15 cellular contexts compared by ENCODE assay signal in genomic region chr14:92670967-92671366, GRCh38.
DNase-seq lines count a peak whose midpoint lies in the region; ATAC-seq and TF ChIP-seq lines count a peak whose summit lies in the region.
"Had no signal": no experiment of that assay in that cellular context is flagged by ENCODE, and none has a peak within 500 bp of the region (broad histone marks: within the 10 kb centered on the region; RNA-seq: fewer than 3 reads in every experiment).

No MANE protein-coding gene starts in this region.

- ATAC-seq in effector memory CD8-positive, alpha-beta T cell (replicated peaks) = no peak
- ATAC-seq in stimulated activated naive B cell treated with anti-CD40 and anti-IgM and Interleukin-4, amounts not matched to agents 10 μg/mL and 1 μg/mL and 100 μg/mL, for 72 hours (replicated peaks) = no peak
- no peak for ATAC-seq in body of pancreas
- ATAC-seq in HG03442 (IDR thresholded peaks at IDR 0.05; ENCODE audit: unreplicated experiment) = no peak
- ATAC-seq: pancreas had no signal

- H3K27me3 ChIP-seq in body of pancreas = no peaks in the 10 kb centered on the region
- H3K27me3 ChIP-seq: pancreas had no signal

- no peaks in the 10 kb centered on the region for H3K27me3 Mint-ChIP-seq in activated T-cell treated with anti-CD3 and anti-CD28 coated beads, Interleukin-2, amount 50 U/mL, for 24 hours
- H3K27me3 Mint-ChIP-seq in effector memory CD8-positive, alpha-beta T cell = no peaks in the 10 kb centered on the region
- H3K27me3 Mint-ChIP-seq in stimulated activated naive B cell treated with anti-CD40 and anti-IgM and Interleukin-4, amounts not matched to agents 10 μg/mL and 1 μg/mL and 100 μg/mL, for 72 hours = no peaks in the 10 kb centered on the region
- H3K27me3 Mint-ChIP-seq: activated CD4-positive, alpha-beta T cell treated with anti-CD3 and anti-CD28 coated beads, Interleukin-2, amount 10 ng/mL, durations not matched to agents 7 days and 5 days; activated naive CD4-positive, alpha-beta T cell treated with anti-CD3 and anti-CD28 coated beads, Interleukin-2, amount 10 ng/mL, durations not matched to agents 7 days and 5 days; type B pancreatic cell had no signal

- DNase-seq in activated T-cell treated with anti-CD3 and anti-CD28 coated beads, Interleukin-2, amount 50 U/mL, for 24 hours = no peak
- no peak for DNase-seq in activated T-cell treated with anti-CD3 and anti-CD28 coated beads for 4 hours
- DNase-seq in LHCN-M2 (ENCODE audit: low read depth) = peak; percentile 16
- no peak for DNase-seq in effector memory CD8-positive, alpha-beta T cell
- no peak for DNase-seq in stimulated activated naive B cell treated with anti-CD40 and anti-IgM and Interleukin-4, amounts not matched to agents 10 μg/mL and 1 μg/mL and 100 μg/mL, for 72 hours
- no peak for DNase-seq in body of pancreas
- no peak for DNase-seq in DMS114 treated with DMSO at 0.1 percent for 48 hours (lab: John Stamatoyannopoulos, UW; ENCODE audit: unreplicated experiment)
- DNase-seq: ACHN; activated CD4-positive, alpha-beta T cell treated with anti-CD3 and anti-CD28 coated beads, Interleukin-2, amount 10 ng/mL, durations not matched to agents 7 days and 5 days; activated naive CD4-positive, alpha-beta T cell treated with anti-CD3 and anti-CD28 coated beads, Interleukin-2, amount 10 ng/mL, durations not matched to agents 7 days and 5 days; DMS153; NCI-H2107 had no signal

- no peak overlapping the region for H3K4me3 ChIP-seq in body of pancreas
- H3K4me3 ChIP-seq: pancreas had no signal

- no peaks in the 10 kb centered on the region for H3K9me3 Mint-ChIP-seq in activated T-cell treated with anti-CD3 and anti-CD28 coated beads, Interleukin-2, amount 50 U/mL, for 24 hours
- H3K9me3 Mint-ChIP-seq in effector memory CD8-positive, alpha-beta T cell = no peaks in the 10 kb centered on the region
- H3K9me3 Mint-ChIP-seq in stimulated activated naive B cell treated with anti-CD40 and anti-IgM and Interleukin-4, amounts not matched to agents 10 μg/mL and 1 μg/mL and 100 μg/mL, for 72 hours = no peaks in the 10 kb centered on the region
- H3K9me3 Mint-ChIP-seq: activated CD4-positive, alpha-beta T cell treated with anti-CD3 and anti-CD28 coated beads, Interleukin-2, amount 10 ng/mL, durations not matched to agents 7 days and 5 days; activated naive CD4-positive, alpha-beta T cell treated with anti-CD3 and anti-CD28 coated beads, Interleukin-2, amount 10 ng/mL, durations not matched to agents 7 days and 5 days; type B pancreatic cell had no signal

- H3K36me3 Mint-ChIP-seq in activated T-cell treated with anti-CD3 and anti-CD28 coated beads, Interleukin-2, amount 50 U/mL, for 24 hours (ENCODE audit: low read depth) = peaks cover 85% of the 10 kb centered on the region
- peaks cover 30% of the 10 kb centered on the region for H3K36me3 Mint-ChIP-seq in effector memory CD8-positive, alpha-beta T cell (ENCODE audit: insufficient read depth)
- peaks cover 54 to 79% of the 10 kb centered on the region in 2 donors for H3K36me3 Mint-ChIP-seq in stimulated activated naive B cell treated with anti-CD40 and anti-IgM and Interleukin-4, amounts not matched to agents 10 μg/mL and 1 μg/mL and 100 μg/mL, for 72 hours
- H3K36me3 Mint-ChIP-seq: type B pancreatic cell had no signal

- TF ChIP-seq CTCF in body of pancreas (IDR thresholded peaks at IDR 0.05) = no peak

- no peak for TF ChIP-seq POLR2A in body of pancreas (IDR thresholded peaks at IDR 0.05)

- H3K27ac Mint-ChIP-seq in activated T-cell treated with anti-CD3 and anti-CD28 coated beads, Interleukin-2, amount 50 U/mL, for 24 hours = peak overlapping the region; percentile 92
- H3K27ac Mint-ChIP-seq in effector memory CD8-positive, alpha-beta T cell = peak overlapping the region; percentile 77 to 82
- H3K27ac Mint-ChIP-seq in stimulated activated naive B cell treated with anti-CD40 and anti-IgM and Interleukin-4, amounts not matched to agents 10 μg/mL and 1 μg/mL and 100 μg/mL, for 72 hours = peak overlapping the region; percentile 85
- H3K27ac Mint-ChIP-seq: activated CD4-positive, alpha-beta T cell treated with anti-CD3 and anti-CD28 coated beads, Interleukin-2, amount 10 ng/mL, durations not matched to agents 7 days and 5 days; type B pancreatic cell had no signal

- 57 to 65% methylated on average over 5 of the region's 5 CpGs for WGBS in body of pancreas, 2 donors

- no peaks in the 10 kb centered on the region for H3K36me3 ChIP-seq in body of pancreas (replicated peaks in 1 of 2; ENCODE audit: insufficient read depth in 1 of 2, low read depth in 2 of 2)
- H3K36me3 ChIP-seq: pancreas had no signal

- no peak overlapping the region for H3K4me3 Mint-ChIP-seq in activated T-cell treated with anti-CD3 and anti-CD28 coated beads, Interleukin-2, amount 50 U/mL, for 24 hours
- H3K4me3 Mint-ChIP-seq in effector memory CD8-positive, alpha-beta T cell = no peak overlapping the region
- H3K4me3 Mint-ChIP-seq in stimulated activated naive B cell treated with anti-CD40 and anti-IgM and Interleukin-4, amounts not matched to agents 10 μg/mL and 1 μg/mL and 100 μg/mL, for 72 hours = peak overlapping the region in 1 of 2 donors; percentile 17
- H3K4me3 Mint-ChIP-seq: activated CD4-positive, alpha-beta T cell treated with anti-CD3 and anti-CD28 coated beads, Interleukin-2, amount 10 ng/mL, durations not matched to agents 7 days and 5 days; activated naive CD4-positive, alpha-beta T cell treated with anti-CD3 and anti-CD28 coated beads, Interleukin-2, amount 10 ng/mL, durations not matched to agents 7 days and 5 days; type B pancreatic cell had no signal

- no peaks in the 10 kb centered on the region for H3K9me3 ChIP-seq in body of pancreas
- H3K9me3 ChIP-seq: pancreas had no signal

- no peak overlapping the region for H3K27ac ChIP-seq in body of pancreas
- H3K27ac ChIP-seq: pancreas had no signal

- intact Hi-C loops in body of pancreas (cut with DNase I) = no loop called here

- H3K4me1 ChIP-seq in body of pancreas = no peaks in the 10 kb centered on the region
- H3K4me1 ChIP-seq: pancreas had no signal

- peaks cover 88% of the 10 kb centered on the region for H3K4me1 Mint-ChIP-seq in activated T-cell treated with anti-CD3 and anti-CD28 coated beads, Interleukin-2, amount 50 U/mL, for 24 hours (ENCODE audit: low read depth)
- peaks cover 30% of the 10 kb centered on the region in 2 donors for H3K4me1 Mint-ChIP-seq in effector memory CD8-positive, alpha-beta T cell (ENCODE audit: low read depth in 2 of 2)
- peaks cover 66 to 92% of the 10 kb centered on the region in 2 donors for H3K4me1 Mint-ChIP-seq in stimulated activated naive B cell treated with anti-CD40 and anti-IgM and Interleukin-4, amounts not matched to agents 10 μg/mL and 1 μg/mL and 100 μg/mL, for 72 hours
